In genomic region chr6:34001706-34002645, GRCh38 we compare ENCODE assay signal across 23 cellular contexts.
"Had no signal": no experiment of that assay in that cellular context is flagged by ENCODE, and none has a peak within 500 bp of the region (broad histone marks: within the 10 kb centered on the region; RNA-seq: fewer than 3 reads in every experiment).

No MANE protein-coding gene starts in this region.

- H3K27ac ChIP-seq: breast epithelium, Peyer's patch, RWPE1, SJSA1 had no signal

- H3K9me3 ChIP-seq: breast epithelium, Peyer's patch, SJSA1 had no signal

- ATAC-seq: activated CD8-positive, alpha-beta memory T cell treated with anti-CD3 and anti-CD28 coated beads, Interleukin-2, amount 10 ng/mL, durations not matched to agents 7 days and 5 days; SK-N-SH treated with all-trans-retinoic acid at 6 μM for 48 hours had no signal

- H3K36me3 ChIP-seq: breast epithelium, Peyer's patch, SJSA1 had no signal

- H3K27me3 ChIP-seq: breast epithelium, Peyer's patch had no signal

- H3K4me1 ChIP-seq: breast epithelium, Peyer's patch, SJSA1 had no signal

- H3K4me3 ChIP-seq: breast epithelium, Peyer's patch, SJSA1 had no signal

- DNase-seq: activated B cell treated with CpG ODN at 0.5 μM for 24 hours; activated CD4-positive, alpha-beta T cell treated with anti-CD3 and anti-CD28 coated beads for 1 hour; activated CD4-positive, alpha-beta T cell treated with anti-CD3 and anti-CD28 coated beads, Interleukin-2, amount 10 ng/mL, durations not matched to agents 24 days and 14 days; activated CD4-positive, alpha-beta T cell treated with anti-CD3 and anti-CD28 coated beads, Interleukin-2, amount 50 U/mL, for 48 hours; activated CD8-positive, alpha-beta memory T cell treated with anti-CD3 and anti-CD28 coated beads, Interleukin-2, amount 10 ng/mL, durations not matched to agents 7 days and 5 days; activated effector memory CD4-positive, alpha-beta T cell treated with Interleukin-2 at 50 U/mL for 16 hours; activated naive CD4-positive, alpha-beta T cell; activated T-cell treated with anti-CD3 and anti-CD28 coated beads, Interleukin-2, amount 50 U/mL, for 24 hours; caudate nucleus; Kasumi-1; NCI-H1105 treated with DMSO at 0.1 percent for 48 hours; NCI-H1436 treated with DMSO at 0.1 percent for 48 hours; NCI-H187; NCI-H2081 treated with DMSO at 0.1 percent for 48 hours; NCI-H446; NCI-H524; SHP77; SW 1271 had no signal
